In genomic region chr12:121796855-121797751, GRCh38 we compare ENCODE assay signal across 8 cellular contexts. TPM values are rescaled to one million over a fixed set of nuclear protein-coding genes. Genes with fewer than 3 reads are reported as not detected.
DNase-seq lines count a peak whose midpoint lies in the region; ATAC-seq and TF ChIP-seq lines count a peak whose summit lies in the region.

No MANE protein-coding gene starts in this region.

- H3K9me3 Mint-ChIP-seq in activated CD8-positive, alpha-beta T cell treated with anti-CD3 and anti-CD28 coated beads for 36 hours: no peaks in the 10 kb centered on the region
- peaks cover 0 to 10% (median 0%) of the 10 kb centered on the region in 11 donors for H3K9me3 Mint-ChIP-seq in naive thymus-derived CD4-positive, alpha-beta T cell

- TF ChIP-seq CTCF in activated CD8-positive, alpha-beta T cell treated with anti-CD3 and anti-CD28 coated beads for 36 hours (IDR thresholded peaks at IDR 0.05): no peak
- TF ChIP-seq CTCF in fibroblast of villous mesenchyme (IDR thresholded peaks at IDR 0.05; ENCODE audit: insufficient read depth, low read depth, low read length): peak; percentile 41

- peaks cover 28 to 33% of the 10 kb centered on the region in 2 donors for H3K4me1 ChIP-seq in naive thymus-derived CD4-positive, alpha-beta T cell (ENCODE audit: control insufficient read depth in 2 of 2, insufficient read depth in 2 of 2, low read length in 2 of 2)

- peak overlapping the region; percentile 34 for H3K4me3 Mint-ChIP-seq in activated CD8-positive, alpha-beta T cell treated with anti-CD3 and anti-CD28 coated beads for 36 hours
- H3K4me3 Mint-ChIP-seq in naive thymus-derived CD4-positive, alpha-beta T cell: peak overlapping the region; percentile 33 to 92 (median 81)

- H3K4me3 ChIP-seq in fibroblast of villous mesenchyme (ENCODE audit: low read depth, low read length): peak overlapping the region; percentile 82
- no peak overlapping the region for H3K4me3 ChIP-seq in naive thymus-derived CD4-positive, alpha-beta T cell (ENCODE audit: low read length)

- peak; percentile 71 for DNase-seq in D341Med (ENCODE audit: low spot score)
- peak; percentile 66 to 97 (median 96) for DNase-seq in NCI-H1417 (lab: John Stamatoyannopoulos, UW)
- no peak for DNase-seq in activated CD8-positive, alpha-beta T cell treated with anti-CD3 and anti-CD28 coated beads for 36 hours
- DNase-seq in fibroblast of villous mesenchyme (ENCODE audit: low read depth): peak; percentile 93
- DNase-seq in naive thymus-derived CD4-positive, alpha-beta T cell: no peak
- no peak for DNase-seq in effector CD8-positive, alpha-beta T cell (lab: John Stamatoyannopoulos, UW)
- no peak for DNase-seq in AML-193 (lab: John Stamatoyannopoulos, UW)

- ATAC-seq in activated CD8-positive, alpha-beta T cell treated with anti-CD3 and anti-CD28 coated beads for 36 hours: no peak
- ATAC-seq in naive thymus-derived CD4-positive, alpha-beta T cell: no peak
- no peak for ATAC-seq in HG03460 (IDR thresholded peaks at IDR 0.05; ENCODE audit: unreplicated experiment)

- CTCF ChIA-PET in activated CD8-positive, alpha-beta T cell treated with anti-CD3 and anti-CD28 coated beads for 36 hours (lab: Charles Lee): interaction anchor here (1.1 to 15.4 kb wide), 10 partner anchors 10 to 266 kb away, joined by 3 to 698 read pairs (median 47); partner anchors contain the start of genes PSMD9 and SETD1B
- CTCF ChIA-PET in naive thymus-derived CD4-positive, alpha-beta T cell (lab: Charles Lee): interaction anchor here (0.6 to 14.9 kb wide), 6 partner anchors 8 to 121 kb away, joined by 3 to 609 read pairs (median 30); partner anchors contain the start of gene SETD1B

- intact Hi-C loops in activated CD8-positive, alpha-beta T cell treated with anti-CD3 and anti-CD28 coated beads for 36 hours (cut with micrococcal nuclease): no loop called here
- intact Hi-C loops in naive thymus-derived CD4-positive, alpha-beta T cell (cut with micrococcal nuclease): no loop called here

- peak overlapping the region; percentile 85 for H3K27ac Mint-ChIP-seq in activated CD8-positive, alpha-beta T cell treated with anti-CD3 and anti-CD28 coated beads for 36 hours
- H3K27ac Mint-ChIP-seq in naive thymus-derived CD4-positive, alpha-beta T cell: peak overlapping the region; percentile 72 to 98 (median 85)

- peaks cover 35% of the 10 kb centered on the region for H3K36me3 Mint-ChIP-seq in activated CD8-positive, alpha-beta T cell treated with anti-CD3 and anti-CD28 coated beads for 36 hours (ENCODE audit: low read depth)
- H3K36me3 Mint-ChIP-seq in naive thymus-derived CD4-positive, alpha-beta T cell: peaks cover 11 to 23% (median 17%) of the 10 kb centered on the region in 5 donors

- H3K4me1 Mint-ChIP-seq in activated CD8-positive, alpha-beta T cell treated with anti-CD3 and anti-CD28 coated beads for 36 hours (ENCODE audit: low read depth): peaks cover 37% of the 10 kb centered on the region
- peaks cover 35 to 49% (median 40%) of the 10 kb centered on the region in 7 donors for H3K4me1 Mint-ChIP-seq in naive thymus-derived CD4-positive, alpha-beta T cell

- H3K36me3 ChIP-seq in naive thymus-derived CD4-positive, alpha-beta T cell (ENCODE audit: control insufficient read depth in 2 of 3, insufficient read depth in 3 of 3, low read length in 3 of 3): peaks cover 0 to 54% (median 0%) of the 10 kb centered on the region in 3 experiments

- H3K9me3 ChIP-seq in naive thymus-derived CD4-positive, alpha-beta T cell (ENCODE audit: control insufficient read depth in 2 of 3, low read length in 3 of 3): no peaks in the 10 kb centered on the region

- H3K27me3 Mint-ChIP-seq in activated CD8-positive, alpha-beta T cell treated with anti-CD3 and anti-CD28 coated beads for 36 hours: no peaks in the 10 kb centered on the region
- H3K27me3 Mint-ChIP-seq in naive thymus-derived CD4-positive, alpha-beta T cell: no peaks in the 10 kb centered on the region

- peak overlapping the region; percentile 24 for H3K27ac ChIP-seq in naive thymus-derived CD4-positive, alpha-beta T cell (ENCODE audit: low read depth, low read length)

- POLR2A ChIA-PET in activated CD8-positive, alpha-beta T cell treated with anti-CD3 and anti-CD28 coated beads for 36 hours (lab: Charles Lee): interaction anchor here (1.3 to 30.9 kb wide), 5 partner anchors 4 to 97 kb away, joined by 3 to 683 read pairs (median 4); partner anchors contain the start of genes RHOF, SETD1B and TMEM120B
- POLR2A ChIA-PET in naive thymus-derived CD4-positive, alpha-beta T cell (lab: Charles Lee): interaction anchor here (1.1 to 33.4 kb wide), 11 partner anchors 3 to 221 kb away, joined by 4 to 1941 read pairs (median 17); partner anchors contain the start of genes PSMD9, RHOF, SETD1B and TMEM120B

- no peaks in the 10 kb centered on the region for H3K27me3 ChIP-seq in naive thymus-derived CD4-positive, alpha-beta T cell (ENCODE audit: control insufficient read depth in 2 of 2, insufficient read depth in 2 of 2, low read length in 2 of 2)

RNA-seq across cellular contexts. Expression of gene RHOF, which starts 3.6 kb away (rescaled TPM):
- 100 to 1,000 TPM; 108 to 116 TPM for total RNA-seq in activated CD8-positive, alpha-beta T cell treated with anti-CD3 and anti-CD28 coated beads for 36 hours
- 9.0 and 11.7 TPM in 2 replicates for total RNA-seq in fibroblast of villous mesenchyme
- 100 to 1,000 TPM; 121 to 164 (median 134) TPM for total RNA-seq in naive thymus-derived CD4-positive, alpha-beta T cell
- polyA plus RNA-seq in naive thymus-derived CD4-positive, alpha-beta T cell: 100 to 1,000 TPM in 1 of 2 donors, 10 to 100 TPM in 1; 69.2 to 115 TPM

RNA-seq across cellular contexts. Expression of gene SETD1B, which starts 6.7 kb away (rescaled TPM):
- total RNA-seq in activated CD8-positive, alpha-beta T cell treated with anti-CD3 and anti-CD28 coated beads for 36 hours: 10 to 100 TPM; 13.3 TPM
- 4.7 and 5.2 TPM in 2 replicates for total RNA-seq in fibroblast of villous mesenchyme
- 100 to 1,000 TPM in 1 of 5 experiments, 10 to 100 TPM in 4; 35.1 to 124 (median 79.2) TPM for total RNA-seq in naive thymus-derived CD4-positive, alpha-beta T cell
- polyA plus RNA-seq in naive thymus-derived CD4-positive, alpha-beta T cell: 1 to 10 TPM; 2.1 to 4.3 TPM

Comparison
In these comparisons a context has a peak if more than half of its experiments do, and no peak if none do; other contexts are left out.
1. DNase-seq: peak in D341Med (single experiment), NCI-H1417 (3 of 3) and fibroblast of villous mesenchyme (single experiment); none in activated CD8-positive, alpha-beta T cell treated with anti-CD3 and anti-CD28 coated beads for 36 hours (single experiment), naive thymus-derived CD4-positive, alpha-beta T cell (0 of 9), effector CD8-positive, alpha-beta T cell (single experiment) and AML-193 (0 of 2).